In genomic region chr11:71240865-71241691, GRCh38 we compare ENCODE assay signal across 8 cellular contexts. TPM values are rescaled to one million over a fixed set of nuclear protein-coding genes. Genes with fewer than 3 reads are reported as not detected.
DNase-seq lines count a peak whose midpoint lies in the region; ATAC-seq, FAIRE-seq and TF ChIP-seq lines count a peak whose summit lies in the region.

No MANE protein-coding gene starts in this region.

- H2AFZ ChIP-seq in K562 (ENCODE audit: low read depth, low read length) (no peak overlapping the region), PC-3 (ENCODE audit: low read length) (no peak overlapping the region)

- WGBS in K562 (ENCODE audit: insufficient coverage, low coverage, missing lambda C conversion rate): 1% methylated on average over 17 of the region's 17 CpGs

- BruUV-seq in K562 (replicated peaks; lab: Mats Ljungman, UMichigan): no TSS peak
- no TSS peak for BruUV-seq in PC-3 (replicated peaks; lab: Mats Ljungman, UMichigan)

- POLR2A ChIA-PET in K562 (lab: Yijun Ruan, JAX): interaction anchor here (0.6 kb wide), 1 partner anchor 21 kb away, joined by 3 read pairs; no protein-coding TSS in a partner anchor
- POLR2A ChIA-PET in PC-3 (lab: Charles Lee; ENCODE audit: unreplicated experiment): no interaction called here

- H4K20me1 ChIP-seq in K562 (replicated peaks; ENCODE audit: control insufficient read depth, insufficient read depth, low read length) (0 out of 2 replicates have a peak, but pooled peaks cover under 1% of the 10 kb centered on the region), PC-3 (ENCODE audit: low read length) (no peaks in the 10 kb centered on the region)

- no peaks in the 10 kb centered on the region for H3K9me2 ChIP-seq in PC-3 (replicated peaks; ENCODE audit: low read length)

- intact Hi-C loops in K562 (cut with micrococcal nuclease) (no loop called here), lower lobe of right lung (cut with DNase I) (no loop called here), dorsolateral prefrontal cortex (cut with DNase I) (no loop called here), PC-3 (cut with micrococcal nuclease) (no loop called here)

- H3K36me3 ChIP-seq in K562 (ENCODE audit: control insufficient read depth, insufficient read depth, low read length) (no peaks in the 10 kb centered on the region), lower lobe of right lung (peaks cover 4% of the 10 kb centered on the region), PC-3 (ENCODE audit: low read depth, low read length) (peaks cover 6% of the 10 kb centered on the region; the same call in 1 of the 2 replicates)

- H3K4me3 ChIP-seq in K562 (no peak overlapping the region), lower lobe of right lung (peak overlapping the region; percentile 19), dorsolateral prefrontal cortex (peak overlapping the region in 1 of 59 donors; percentile 1), PC-3 (ENCODE audit: low read length) (no peak overlapping the region)

- H3K9me3 ChIP-seq in K562 (replicated peaks; ENCODE audit: control insufficient read depth, insufficient read depth, low read depth, low read length): no peaks in the 10 kb centered on the region
- no peaks in the 10 kb centered on the region for H3K9me3 ChIP-seq in lower lobe of right lung
- H3K9me3 ChIP-seq in PC-3 (ENCODE audit: low read length): no peaks in the 10 kb centered on the region

- no peak overlapping the region for H3K27ac ChIP-seq in K562 (ENCODE audit: extremely low read depth, low read depth, low read length)
- peak overlapping the region; percentile 57 for H3K27ac ChIP-seq in lower lobe of right lung
- no peak overlapping the region for H3K27ac ChIP-seq in dorsolateral prefrontal cortex
- H3K27ac ChIP-seq in PC-3 (ENCODE audit: low read length): no peak overlapping the region

- in situ Hi-C loops in K562 (cut with MboI): no loop called here

- H3K4me1 ChIP-seq in K562 (replicated peaks in 1 of 2; ENCODE audit: control insufficient read depth in 2 of 2, insufficient read depth in 2 of 2, low read length in 2 of 2) (no peaks in the 10 kb centered on the region), lower lobe of right lung (peaks cover 11% of the 10 kb centered on the region), PC-3 (ENCODE audit: insufficient read depth, low read length) (no peaks in the 10 kb centered on the region)

- DNase-seq in AG08395 (ENCODE audit: low spot score) (peak; percentile 47), K562 (ENCODE audit: extremely low read depth in 1 of 4, low spot score in 3 of 4) (no peak), lower lobe of right lung (peak; percentile 76), dorsolateral prefrontal cortex (no peak), PC-3 (no peak)
- no peak for DNase-seq in stimulated activated CD4-positive, alpha-beta T cell treated with anti-CD3 and anti-CD28 coated beads, Interleukin-4, amount 100 ng/mL, for 4 hours

- TF ChIP-seq CTCF in K562 (IDR thresholded peaks at IDR 0.05 in 2 of 3, conservative IDR thresholded peaks at IDR 0.05 in 1 of 3; ENCODE audit: insufficient read depth in 2 of 3, low read depth in 1 of 3, low read length in 3 of 3) (no peak), lower lobe of right lung (IDR thresholded peaks at IDR 0.05) (no peak), dorsolateral prefrontal cortex (IDR thresholded peaks at IDR 0.05 in 54 of 56, conservative IDR thresholded peaks at IDR 0.05 in 2 of 56; ENCODE audit: low read depth in 1 of 56, partially characterized antibody in 56 of 56) (no peak), PC-3 (conservative IDR thresholded peaks at IDR 0.05; ENCODE audit: low read depth, low read length) (no peak)

- H3K9ac ChIP-seq in K562 (ENCODE audit: insufficient read depth in 1 of 2, low read depth in 2 of 2, low read length in 2 of 2) (no peak overlapping the region), PC-3 (ENCODE audit: low read length) (no peak overlapping the region)

- no peaks in the 10 kb centered on the region for H3F3A ChIP-seq in PC-3 (ENCODE audit: low read length, unreplicated experiment)

- no peak for TF ChIP-seq RAD21 in K562 (CRISPR knock-in tag; conservative IDR thresholded peaks at IDR 0.05 in 1 of 2, IDR thresholded peaks at IDR 0.05 in 1 of 2)

- no peak for TF ChIP-seq POLR2A in K562 (conservative IDR thresholded peaks at IDR 0.05)

- CTCF ChIA-PET in K562 (lab: Yijun Ruan, JAX; ENCODE audit: low intra/inter-chr PET ratio) (no interaction called here), PC-3 (lab: Charles Lee) (no interaction called here)

- H3K9me1 ChIP-seq in K562 (ENCODE audit: control insufficient read depth, insufficient read depth, low read length): no peaks in the 10 kb centered on the region

- H3K27me3 ChIP-seq in K562 (ENCODE audit: control insufficient read depth in 2 of 2, insufficient read depth in 2 of 2, low read length in 2 of 2) (peaks cover 4 to 66% of the 10 kb centered on the region in 2 experiments; a peak in 4 of 5 replicates), lower lobe of right lung (ENCODE audit: low read depth) (no peaks in the 10 kb centered on the region), dorsolateral prefrontal cortex (peaks cover 0 to 30% (median 0%) of the 10 kb centered on the region in 45 donors), PC-3 (ENCODE audit: low read length) (no peaks in the 10 kb centered on the region)

- TF ChIP-seq EP300 in K562 (IDR thresholded peaks at IDR 0.05; ENCODE audit: low read length): no peak

- no peak for FAIRE-seq in K562 (lab: Jason Lieb, UNC)

- H3K4me2 ChIP-seq in K562 (ENCODE audit: insufficient read depth, low read length) (no peak overlapping the region), PC-3 (ENCODE audit: low read length) (no peak overlapping the region)

- peak; percentile 58 for ATAC-seq in HG03196 (IDR thresholded peaks at IDR 0.05; ENCODE audit: unreplicated experiment)
- ATAC-seq in K562: no peak
- ATAC-seq in lower lobe of right lung: peak; percentile 78 to 86
- no peak for ATAC-seq in HG03280 (IDR thresholded peaks at IDR 0.05; ENCODE audit: unreplicated experiment)
- ATAC-seq in PC-3: no peak

- H3K79me2 ChIP-seq in K562 (ENCODE audit: control insufficient read depth, insufficient read depth, low read length): no peaks in the 10 kb centered on the region
- H3K79me2 ChIP-seq in PC-3 (ENCODE audit: low read length): peaks cover 36% of the 10 kb centered on the region

TF ChIP-seq in K562, 482 proteins besides CTCF, POLR2A, EP300 and RAD21 (continues in another document):
- no peak for TF ChIP-seq SOX6 (IDR thresholded peaks at IDR 0.05)
- 0 out of 2 replicates have a peak, but pooled peaks have one; percentile 23 for TF ChIP-seq ATF3 (IDR thresholded peaks at IDR 0.05)
- TF ChIP-seq ATF3 (CRISPR knock-in tag; conservative IDR thresholded peaks at IDR 0.05): no peak
- no peak for TF ChIP-seq CEBPG (CRISPR knock-in tag; IDR thresholded peaks at IDR 0.05)
- peak; percentile 77 to 92 for TF ChIP-seq CEBPG (tag; conservative IDR thresholded peaks at IDR 0.05 in 1 of 2, IDR thresholded peaks at IDR 0.05 in 1 of 2)
- TF ChIP-seq NR2C2 (CRISPR knock-in tag; IDR thresholded peaks at IDR 0.05): no peak
- TF ChIP-seq NR2C2 (tag; IDR thresholded peaks at IDR 0.05): peak; percentile 31; the same call in 1 of the 2 replicates

RNA-seq across cellular contexts. Expression of gene SHANK2, which starts 11.3 kb away (rescaled TPM):
- total RNA-seq in K562 (2011; cell fraction: chromatin; rRNA removed; ENCODE audit: low replicate concordance): 0.05 TPM in 1 of 2 replicates, not detected in the other
- total RNA-seq in K562 (2011; cell fraction: nucleolus; rRNA removed): not detected in 2 replicates
- not detected in 2 replicates for total RNA-seq in K562 (2011; cell fraction: nucleoplasm; rRNA removed)
- not detected in 2 replicates for total RNA-seq in K562 (2014; rRNA removed)
- total RNA-seq in K562 (2014; rRNA removed; fragmentation: Illumina TruSeq; extraction: Trizol): not detected in 2 replicates
- not detected in 2 replicates for total RNA-seq in K562 (2015; rRNA removed; fragmentation: Illumina TruSeq; extraction: Trizol)
- 0.07 and 0.22 TPM in 2 replicates for total RNA-seq in K562 (2021)
- polyA plus RNA-seq in K562 (2011; rRNA removed): not detected in 2 replicates
- polyA plus RNA-seq in K562 (2011; cell fraction: cytosol; rRNA removed): not detected in 2 replicates
- polyA plus RNA-seq in K562 (2011; cell fraction: nucleus; rRNA removed): not detected in 2 replicates
- polyA plus RNA-seq in K562 (2012): 0.01 and 0.07 TPM in 2 replicates
- not detected in 2 replicates for polyA plus RNA-seq in K562 (2014; fragmentation: Illumina TruSeq; extraction: Trizol)
- polyA plus RNA-seq in K562 (2014; fragmentation: Nextera tagmentation; extraction: Ambion mirVana): under 1 TPM in 1 of 2 experiments, not detected in 1; 0.04 TPM
- not detected in 2 replicates for polyA plus RNA-seq in K562 (2014; rRNA removed)
- polyA minus RNA-seq in K562 (2011; rRNA and poly(A)+ RNA removed): not detected in 2 replicates
- not detected in 2 replicates for polyA minus RNA-seq in K562 (2011; cell fraction: cytosol; rRNA and poly(A)+ RNA removed)
- polyA minus RNA-seq in K562 (2011; cell fraction: nucleus; rRNA and poly(A)+ RNA removed): not detected in 2 replicates
- total RNA-seq in lower lobe of right lung: 59.8 TPM
- total RNA-seq in dorsolateral prefrontal cortex: 100 to 1,000 TPM in 34 of 120 experiments, 10 to 100 TPM in 86; 24.5 to 131 (median 91.2) TPM
- total RNA-seq in PC-3 (2014; rRNA removed): 33.2 and 45.0 TPM in 2 replicates

Comparison
In these comparisons a context has a peak if more than half of its experiments do, and no peak if none do; other contexts are left out.
1. DNase-seq: peak in AG08395 (single experiment) and lower lobe of right lung (single experiment); none in K562 (0 of 4), stimulated activated CD4-positive, alpha-beta T cell treated with anti-CD3 and anti-CD28 coated beads, Interleukin-4, amount 100 ng/mL, for 4 hours (0 of 2), dorsolateral prefrontal cortex (0 of 10) and PC-3 (single experiment).
2. ATAC-seq: peak in HG03196 (single experiment) and lower lobe of right lung (2 of 2); none in K562 (single experiment), HG03280 (single experiment) and PC-3 (single experiment).
3. RNA of gene SHANK2, which starts 11.3 kb away (total RNA-seq): 24.5 to 131 TPM in dorsolateral prefrontal cortex, 59.8 TPM in lower lobe of right lung (single experiment) and 33.2 to 45.0 TPM in PC-3; 0.05 to 0.22 TPM in K562; every median in the first group is over 10 times any median in the second.